15 cellular contexts compared by ENCODE assay signal in the genomic region with DNA sequence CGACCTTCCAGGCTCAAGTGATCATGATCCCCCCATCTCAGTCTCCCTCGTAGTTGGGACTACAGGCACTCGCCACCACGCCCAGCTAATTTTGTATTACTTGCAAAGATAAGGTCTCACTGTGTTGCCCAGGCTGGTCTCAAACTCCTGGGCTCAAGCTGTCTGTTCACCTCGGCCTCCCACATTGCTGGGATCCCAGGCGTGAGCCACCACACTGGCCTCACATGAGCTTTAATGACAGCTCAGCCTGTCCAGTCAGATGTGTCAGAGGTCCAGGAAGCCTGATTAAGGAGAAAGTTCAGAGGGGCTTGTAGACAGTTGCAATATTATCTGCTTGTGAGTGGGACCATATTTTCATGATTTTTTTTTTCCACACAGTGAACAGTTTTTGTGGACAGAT.
DNase-seq lines count a peak whose midpoint lies in the region; ATAC-seq, FAIRE-seq and TF ChIP-seq lines count a peak whose summit lies in the region.
"Had no signal": no experiment of that assay in that cellular context is flagged by ENCODE, and none has a peak within 500 bp of the region (broad histone marks: within the 10 kb centered on the region; RNA-seq: fewer than 3 reads in every experiment).

No MANE protein-coding gene starts in this region.

- no peaks in the 10 kb centered on the region for H3K9me3 ChIP-seq in fibroblast of lung (ENCODE audit: control insufficient read depth, insufficient read depth, low read depth, low read length)
- H3K9me3 ChIP-seq in upper lobe of right lung: no peaks in the 10 kb centered on the region
- H3K9me3 ChIP-seq: neutrophil, spleen had no signal

- H3K36me3 Mint-ChIP-seq in activated CD8-positive, alpha-beta T cell treated with anti-CD3 and anti-CD28 coated beads for 36 hours (ENCODE audit: low read depth): no peaks in the 10 kb centered on the region
- no peaks in the 10 kb centered on the region for H3K36me3 Mint-ChIP-seq in activated CD8-positive, alpha-beta T cell treated with anti-CD3 and anti-CD28 coated beads, Interleukin-2, amount 10 ng/mL, durations not matched to agents 7 days and 5 days (ENCODE audit: low read depth)
- H3K36me3 Mint-ChIP-seq in stimulated activated effector memory CD8-positive, alpha-beta T cell treated with anti-CD3 and anti-CD28 coated beads, Interleukin-12 subunit alpha, Interleukin-12 subunit beta, amount 100 ng/mL, for 72 hours: peaks cover 24% of the 10 kb centered on the region
- H3K36me3 Mint-ChIP-seq: WTC11 had no signal

- no peaks in the 10 kb centered on the region for H4K20me1 ChIP-seq in fibroblast of lung (ENCODE audit: control insufficient read depth, extremely low read depth, insufficient read depth, low read length)

- H3K4me3 ChIP-seq in fibroblast of lung (replicated peaks in 1 of 4; ENCODE audit: control extremely low read depth in 1 of 4, insufficient read depth in 1 of 4, low read depth in 3 of 4, low read length in 4 of 4) (no peak overlapping the region), upper lobe of right lung (no peak overlapping the region)
- H3K4me3 ChIP-seq: lung, spleen had no signal

- TF ChIP-seq CTCF in activated CD8-positive, alpha-beta T cell treated with anti-CD3 and anti-CD28 coated beads for 36 hours (IDR thresholded peaks at IDR 0.05): no peak
- TF ChIP-seq CTCF in fibroblast of lung (conservative IDR thresholded peaks at IDR 0.05 in 1 of 2, IDR thresholded peaks at IDR 0.05 in 1 of 2; ENCODE audit: low read depth in 1 of 2, low read length in 2 of 2): no peak
- TF ChIP-seq CTCF in upper lobe of right lung (IDR thresholded peaks at IDR 0.05): no peak

- DNase-seq in activated CD8-positive, alpha-beta T cell treated with anti-CD3 and anti-CD28 coated beads for 36 hours: no peak
- DNase-seq in activated CD8-positive, alpha-beta T cell treated with anti-CD3 and anti-CD28 coated beads, Interleukin-2, amount 10 ng/mL, durations not matched to agents 7 days and 5 days: no peak
- DNase-seq in RCC 7860 (ENCODE audit: low spot score): peak; percentile 48
- DNase-seq in fibroblast of lung (ENCODE audit: low read depth in 2 of 2): no peak
- no peak for DNase-seq in stimulated activated effector memory CD8-positive, alpha-beta T cell treated with anti-CD3 and anti-CD28 coated beads, Interleukin-12 subunit alpha, Interleukin-12 subunit beta, amount 100 ng/mL, for 72 hours (ENCODE audit: low spot score in 2 of 2)
- no peak for DNase-seq in upper lobe of right lung
- DNase-seq: activated T-cell treated with anti-CD3 and anti-CD28 coated beads, Interleukin-2, amount 50 U/mL, for 4 hours; amniotic stem cell; spleen had no signal

- peaks cover 76% of the 10 kb centered on the region for H3K4me1 Mint-ChIP-seq in activated CD8-positive, alpha-beta T cell treated with anti-CD3 and anti-CD28 coated beads for 36 hours (ENCODE audit: low read depth)
- peaks cover 72% of the 10 kb centered on the region for H3K4me1 Mint-ChIP-seq in activated CD8-positive, alpha-beta T cell treated with anti-CD3 and anti-CD28 coated beads, Interleukin-2, amount 10 ng/mL, durations not matched to agents 7 days and 5 days (ENCODE audit: low read depth)
- H3K4me1 Mint-ChIP-seq in stimulated activated effector memory CD8-positive, alpha-beta T cell treated with anti-CD3 and anti-CD28 coated beads, Interleukin-12 subunit alpha, Interleukin-12 subunit beta, amount 100 ng/mL, for 72 hours: peaks cover 95% of the 10 kb centered on the region

- no peak for FAIRE-seq in RCC 7860 (lab: Jason Lieb, UNC)
- FAIRE-seq: HTR-8/SVneo had no signal

- peak overlapping the region; percentile 16 for H3K27ac Mint-ChIP-seq in activated CD8-positive, alpha-beta T cell treated with anti-CD3 and anti-CD28 coated beads for 36 hours
- H3K27ac Mint-ChIP-seq in activated CD8-positive, alpha-beta T cell treated with anti-CD3 and anti-CD28 coated beads, Interleukin-2, amount 10 ng/mL, durations not matched to agents 7 days and 5 days: no peak overlapping the region
- H3K27ac Mint-ChIP-seq in stimulated activated effector memory CD8-positive, alpha-beta T cell treated with anti-CD3 and anti-CD28 coated beads, Interleukin-12 subunit alpha, Interleukin-12 subunit beta, amount 100 ng/mL, for 72 hours: peak overlapping the region; percentile 97
- H3K27ac Mint-ChIP-seq: WTC11 had no signal

- H2AFZ ChIP-seq in fibroblast of lung (ENCODE audit: low read length): no peak overlapping the region

- CTCF ChIA-PET in activated CD8-positive, alpha-beta T cell treated with anti-CD3 and anti-CD28 coated beads for 36 hours (lab: Charles Lee): interaction anchor here (1.0 to 10.4 kb wide), 3 partner anchors 10 to 19 kb away, joined by 5 to 120 read pairs (median 8); no protein-coding TSS in a partner anchor
- CTCF ChIA-PET in activated CD8-positive, alpha-beta T cell treated with anti-CD3 and anti-CD28 coated beads, Interleukin-2, amount 10 ng/mL, durations not matched to agents 7 days and 5 days (lab: Charles Lee): interaction anchor here (0.7 to 11.7 kb wide), 6 partner anchors 7 to 513 kb away, joined by 3 to 227 read pairs (median 8); no protein-coding TSS in a partner anchor

- H3K36me3 ChIP-seq in fibroblast of lung (ENCODE audit: control insufficient read depth, insufficient read depth, low read length) (no peaks in the 10 kb centered on the region), upper lobe of right lung (no peaks in the 10 kb centered on the region)
- H3K36me3 ChIP-seq: spleen had no signal

- ATAC-seq in activated CD8-positive, alpha-beta T cell treated with anti-CD3 and anti-CD28 coated beads for 36 hours: no peak
- ATAC-seq in activated CD8-positive, alpha-beta T cell treated with anti-CD3 and anti-CD28 coated beads, Interleukin-2, amount 10 ng/mL, durations not matched to agents 7 days and 5 days: no peak
- ATAC-seq in stimulated activated effector memory CD8-positive, alpha-beta T cell treated with anti-CD3 and anti-CD28 coated beads, Interleukin-12 subunit alpha, Interleukin-12 subunit beta, amount 100 ng/mL, for 72 hours: no peak
- ATAC-seq in HG03196 (IDR thresholded peaks at IDR 0.05; ENCODE audit: unreplicated experiment) (no peak), upper lobe of right lung (no peak), HG02759 (IDR thresholded peaks at IDR 0.05; ENCODE audit: unreplicated experiment) (no peak)
- ATAC-seq: activated T-cell treated with anti-CD3 and anti-CD28 coated beads, Interleukin-2, amount 50 U/mL, for 4 hours; WTC11 had no signal

- no peak overlapping the region for H3K9ac ChIP-seq in fibroblast of lung (ENCODE audit: insufficient read depth, low read length)

- H3K79me2 ChIP-seq in fibroblast of lung (ENCODE audit: control insufficient read depth, insufficient read depth, low read length): peaks cover 20% of the 10 kb centered on the region

- no peak overlapping the region for H3K4me3 Mint-ChIP-seq in activated CD8-positive, alpha-beta T cell treated with anti-CD3 and anti-CD28 coated beads for 36 hours
- H3K4me3 Mint-ChIP-seq in activated CD8-positive, alpha-beta T cell treated with anti-CD3 and anti-CD28 coated beads, Interleukin-2, amount 10 ng/mL, durations not matched to agents 7 days and 5 days: no peak overlapping the region
- peak overlapping the region; percentile 45 for H3K4me3 Mint-ChIP-seq in stimulated activated effector memory CD8-positive, alpha-beta T cell treated with anti-CD3 and anti-CD28 coated beads, Interleukin-12 subunit alpha, Interleukin-12 subunit beta, amount 100 ng/mL, for 72 hours
- H3K4me3 Mint-ChIP-seq: activated T-cell treated with anti-CD3 and anti-CD28 coated beads, Interleukin-2, amount 50 U/mL, for 4 hours; WTC11 had no signal

- H3K9me3 Mint-ChIP-seq in activated CD8-positive, alpha-beta T cell treated with anti-CD3 and anti-CD28 coated beads for 36 hours: no peaks in the 10 kb centered on the region
- no peaks in the 10 kb centered on the region for H3K9me3 Mint-ChIP-seq in activated CD8-positive, alpha-beta T cell treated with anti-CD3 and anti-CD28 coated beads, Interleukin-2, amount 10 ng/mL, durations not matched to agents 7 days and 5 days (ENCODE audit: insufficient read depth)
- no peaks in the 10 kb centered on the region for H3K9me3 Mint-ChIP-seq in stimulated activated effector memory CD8-positive, alpha-beta T cell treated with anti-CD3 and anti-CD28 coated beads, Interleukin-12 subunit alpha, Interleukin-12 subunit beta, amount 100 ng/mL, for 72 hours
- H3K9me3 Mint-ChIP-seq: activated T-cell treated with anti-CD3 and anti-CD28 coated beads, Interleukin-2, amount 50 U/mL, for 4 hours; WTC11 had no signal

- intact Hi-C loops in activated CD8-positive, alpha-beta T cell treated with anti-CD3 and anti-CD28 coated beads for 36 hours (cut with micrococcal nuclease): no loop called here
- intact Hi-C loops in upper lobe of right lung (cut with DNase I): no loop called here

- H3K4me1 ChIP-seq in fibroblast of lung (ENCODE audit: control insufficient read depth, extremely low read depth, insufficient read depth, low read length): peaks cover 16% of the 10 kb centered on the region
- peaks cover 87% of the 10 kb centered on the region for H3K4me1 ChIP-seq in upper lobe of right lung

- H3K27me3 Mint-ChIP-seq in activated CD8-positive, alpha-beta T cell treated with anti-CD3 and anti-CD28 coated beads for 36 hours: no peaks in the 10 kb centered on the region
- H3K27me3 Mint-ChIP-seq in activated CD8-positive, alpha-beta T cell treated with anti-CD3 and anti-CD28 coated beads, Interleukin-2, amount 10 ng/mL, durations not matched to agents 7 days and 5 days (ENCODE audit: low read depth): no peaks in the 10 kb centered on the region

- H3K27ac ChIP-seq in fibroblast of lung (ENCODE audit: insufficient read depth, low read length) (peak overlapping the region; percentile 14), upper lobe of right lung (no peak overlapping the region)

- H3K27me3 ChIP-seq in fibroblast of lung (ENCODE audit: control insufficient read depth, insufficient read depth, low read length) (no peaks in the 10 kb centered on the region), upper lobe of right lung (no peaks in the 10 kb centered on the region)
- H3K27me3 ChIP-seq: neutrophil, spleen had no signal

- POLR2A ChIA-PET in activated CD8-positive, alpha-beta T cell treated with anti-CD3 and anti-CD28 coated beads for 36 hours (lab: Charles Lee): interaction anchor here (1.2 to 1.7 kb wide), 2 partner anchors 10 to 22 kb away, joined by 4 to 5 read pairs; no protein-coding TSS in a partner anchor
- POLR2A ChIA-PET in activated CD8-positive, alpha-beta T cell treated with anti-CD3 and anti-CD28 coated beads, Interleukin-2, amount 10 ng/mL, durations not matched to agents 7 days and 5 days (lab: Charles Lee): interaction anchor here (0.7 kb wide), 1 partner anchor 212 kb away, joined by 8 read pairs; no protein-coding TSS in a partner anchor

- H3K4me2 ChIP-seq in fibroblast of lung (ENCODE audit: extremely low read depth, insufficient read depth, low read length): no peak overlapping the region
